8 cellular contexts compared by ENCODE assay signal in genomic region chr6:49463612-49463967, GRCh38. TPM values are rescaled to one million over a fixed set of nuclear protein-coding genes. Genes with fewer than 3 reads are reported as not detected.
DNase-seq lines count a peak whose midpoint lies in the region; ATAC-seq, FAIRE-seq and TF ChIP-seq lines count a peak whose summit lies in the region.

No MANE protein-coding gene starts in this region.

- H3K36me3 ChIP-seq in astrocyte (ENCODE audit: insufficient read depth, low read length) (peaks cover 4% of the 10 kb centered on the region), mesodermal cell (ENCODE audit: control insufficient read depth, insufficient read depth, low read length) (peaks cover 4% of the 10 kb centered on the region)

- no peak for TF ChIP-seq CTCF in astrocyte (IDR thresholded peaks at IDR 0.05; ENCODE audit: insufficient read depth, low read depth, low read length)
- TF ChIP-seq CTCF in GM13977 (IDR thresholded peaks at IDR 0.05; ENCODE audit: extremely low read depth, insufficient read depth, missing control alignments) = no peak

- H3K4me2 ChIP-seq in astrocyte (ENCODE audit: low read length) = peak overlapping the region; percentile 93

- no peak for FAIRE-seq in astrocyte (lab: Jason Lieb, UNC)

- H3K9me3 Mint-ChIP-seq in astrocyte (ENCODE audit: unreplicated experiment) = no peaks in the 10 kb centered on the region

- H3K36me3 Mint-ChIP-seq in astrocyte (ENCODE audit: low read depth, unreplicated experiment) = no peaks in the 10 kb centered on the region

- H3K4me1 ChIP-seq in astrocyte (ENCODE audit: insufficient read depth, low read length) (peaks cover 4% of the 10 kb centered on the region), mesodermal cell (ENCODE audit: control insufficient read depth, insufficient read depth, low read length, poor library complexity, severe bottlenecking) (peaks cover 3% of the 10 kb centered on the region)

- peak overlapping the region; percentile 98 for H3K4me3 ChIP-seq in astrocyte (ENCODE audit: insufficient read depth, low read depth, low read length)
- peak overlapping the region; percentile 70 for H3K4me3 ChIP-seq in mesodermal cell (ENCODE audit: extremely low read depth, insufficient read depth, low read length, poor library complexity, severe bottlenecking)

- ATAC-seq in HG03342 (IDR thresholded peaks at IDR 0.05; ENCODE audit: unreplicated experiment) = peak; percentile 4

- H3K27me3 ChIP-seq in astrocyte (ENCODE audit: insufficient read depth, low read length) = no peaks in the 10 kb centered on the region

- H3K4me3 Mint-ChIP-seq in astrocyte (ENCODE audit: unreplicated experiment) = peak overlapping the region; percentile 97

- H3K27ac Mint-ChIP-seq in astrocyte (ENCODE audit: unreplicated experiment) = peak overlapping the region; percentile 75

- whole genome bisulfite sequencing in mesodermal cell (ENCODE audit: insufficient coverage in 2 of 2), 2 experiments = 0% methylated on average over 1 of the region's 4 CpGs

- peak overlapping the region; percentile 92 for H2AFZ ChIP-seq in astrocyte (ENCODE audit: low read depth, low read length)

- H3K9ac ChIP-seq in astrocyte (ENCODE audit: low read length) = peak overlapping the region; percentile 95

- H4K20me1 ChIP-seq in astrocyte (ENCODE audit: insufficient read depth, low read length) = no peaks in the 10 kb centered on the region

- H3K27ac ChIP-seq in astrocyte (ENCODE audit: low read depth, low read length) = peak overlapping the region; percentile 73
- peak overlapping the region; percentile 71 for H3K27ac ChIP-seq in mesodermal cell (ENCODE audit: low read depth, low read length, severe bottlenecking)

- H3K79me2 ChIP-seq in astrocyte (ENCODE audit: insufficient read depth, low read length) = peaks cover 80% of the 10 kb centered on the region

- no peaks in the 10 kb centered on the region for H3K9me3 ChIP-seq in astrocyte (ENCODE audit: insufficient read depth, low read depth, low read length)
- H3K9me3 ChIP-seq in mesodermal cell (ENCODE audit: control insufficient read depth, low read length) = no peaks in the 10 kb centered on the region

- peaks cover 2% of the 10 kb centered on the region for H3K4me1 Mint-ChIP-seq in astrocyte (ENCODE audit: low read depth, unreplicated experiment)

- peak; percentile 29 for DNase-seq in NCI-H1092 treated with DMSO at 0.1 percent for 48 hours (lab: John Stamatoyannopoulos, UW)
- DNase-seq in NCI-H1092 (lab: John Stamatoyannopoulos, UW) = no peak
- no peak for DNase-seq in astrocyte (ENCODE audit: low read depth)
- DNase-seq in GM13977 (ENCODE audit: low spot score) = no peak
- no peak for DNase-seq in NCI-H187 treated with DMSO at 0.1 percent for 48 hours (lab: John Stamatoyannopoulos, UW)
- no peak for DNase-seq in SIG-M5 (lab: John Stamatoyannopoulos, UW)

- in situ Hi-C loops in GM13977 (cut with MboI; ENCODE audit: low pct_unique_long_range_greater_than_20kb, low sequenced_read_pairs, unreplicated experiment) = no loop called here

- no peaks in the 10 kb centered on the region for H3K27me3 Mint-ChIP-seq in astrocyte (ENCODE audit: low read depth, unreplicated experiment)

RNA-seq across cellular contexts. Expression of gene CENPQ, which starts 0.4 kb away (rescaled TPM):
- 3.4 and 4.1 TPM in 2 replicates for total RNA-seq in astrocyte
- 14.1 TPM for polyA plus RNA-seq in mesodermal cell (2013, experiment 1 of 2)
- 19.5 TPM for polyA plus RNA-seq in mesodermal cell (2013, experiment 2 of 2)

RNA-seq across cellular contexts. Expression of gene MMUT, which starts 0.5 kb away (rescaled TPM):
- 10.9 and 11.4 TPM in 2 replicates for total RNA-seq in astrocyte
- polyA plus RNA-seq in mesodermal cell (2013, experiment 1 of 2) = 20.4 TPM
- 21.8 TPM for polyA plus RNA-seq in mesodermal cell (2013, experiment 2 of 2)

RNA-seq across cellular contexts. Expression of gene GLYATL3, which starts 36.1 kb away (rescaled TPM):
- total RNA-seq in astrocyte = not detected in 2 replicates
- not detected for polyA plus RNA-seq in mesodermal cell (2013, experiment 1 of 2)
- polyA plus RNA-seq in mesodermal cell (2013, experiment 2 of 2) = not detected
